ENCODE assay signal across 1 cellular context in the genomic region with DNA sequence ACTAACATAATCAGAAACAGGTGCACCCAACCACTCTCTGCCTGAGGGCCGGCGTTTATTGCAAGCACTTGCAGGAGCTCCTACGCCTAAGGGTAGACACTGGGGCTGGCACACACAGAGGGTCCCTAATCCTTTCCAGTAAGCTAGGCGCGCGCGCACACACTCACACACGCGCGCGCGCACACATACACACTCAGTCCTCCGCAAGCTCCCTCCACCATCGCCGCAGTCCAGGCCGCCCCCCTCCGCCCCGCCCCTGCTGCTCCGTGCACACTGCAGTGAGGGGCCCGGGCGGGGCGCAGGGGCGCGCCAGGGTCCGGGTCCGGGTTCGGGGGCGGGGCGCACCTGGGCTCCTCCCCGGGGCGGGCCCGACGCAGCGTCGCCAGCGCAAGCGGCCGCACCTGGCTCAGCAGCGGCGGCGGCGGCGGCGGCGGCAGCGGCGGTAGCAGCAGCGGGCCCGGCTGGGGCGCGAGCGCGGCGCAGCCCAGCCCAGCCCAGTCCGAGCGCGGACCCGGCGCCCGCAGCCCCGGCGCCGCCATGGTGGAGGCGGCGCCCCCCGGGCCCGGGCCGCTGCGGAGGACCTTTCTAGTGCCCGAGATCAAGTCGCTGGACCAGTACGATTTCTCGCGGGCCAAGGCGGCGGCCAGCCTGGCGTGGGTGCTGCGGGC.
TF ChIP-seq lines count a peak whose summit lies in the region.

Gene CAMSAP3 (plus strand): TSS at position 398 of the 668 bp plus-strand sequence. CDS start 140 bp downstream, at position 538.

TF ChIP-seq in Ishikawa, 13 proteins besides CTCF, POLR2A, EP300 and RAD21 (continued from another document):
- TF ChIP-seq NFIC (IDR thresholded peaks at IDR 0.05) = no peak
- peak; percentile 94 for TF ChIP-seq ZBTB7A (IDR thresholded peaks at IDR 0.05; ENCODE audit: low read depth)
- peak; percentile 40; the same call in 1 of the 2 replicates for TF ChIP-seq TAF1 (IDR thresholded peaks at IDR 0.05; ENCODE audit: low read depth)
